Comparison of ENCODE assay signal across 8 cellular contexts in genomic region chr10:79068203-79068561, GRCh38. TPM values are rescaled to one million over a fixed set of nuclear protein-coding genes. Genes with fewer than 3 reads are reported as not detected.
DNase-seq lines count a peak whose midpoint lies in the region; FAIRE-seq and TF ChIP-seq lines count a peak whose summit lies in the region.

No MANE protein-coding gene starts in this region.

- H3K27ac Mint-ChIP-seq in IgD-negative memory B cell = peak overlapping the region in 1 of 3 donors; percentile 70

- peak overlapping the region; percentile 88 to 100 (median 98) for H3K4me2 ChIP-seq in BLaER1 treated with 17β-estradiol and CSF1 and Interleukin-3, amounts not matched to agents 10 nM and 100 nM

- TF ChIP-seq CTCF in foreskin fibroblast (IDR thresholded peaks at IDR 0.05; ENCODE audit: low read depth, low read length) = no peak

- 2 to 7% (median 4%) methylated on average over 14 to 17 of the region's 17 CpGs for WGBS in small intestine, 3 donors

- H3K36me3 Mint-ChIP-seq in IgD-negative memory B cell = no peaks in the 10 kb centered on the region

- H3K4me1 ChIP-seq in BLaER1 treated with 17β-estradiol and CSF1 and Interleukin-3, amounts not matched to agents 10 nM and 100 nM = peaks cover 33 to 60% (median 47%) of the 10 kb centered on the region in 10 experiments
- H3K4me1 ChIP-seq in small intestine (ENCODE audit: control insufficient read depth in 2 of 2, insufficient read depth in 1 of 2, low read depth in 1 of 2, low read length in 1 of 2) = peaks cover 11% of the 10 kb centered on the region in 2 donors

- no peaks in the 10 kb centered on the region for H3K9me3 Mint-ChIP-seq in IgD-negative memory B cell

- peak overlapping the region; percentile 60 to 97 (median 95); a peak in 17 of 22 replicates for H3K9ac ChIP-seq in BLaER1 treated with 17β-estradiol and CSF1 and Interleukin-3, amounts not matched to agents 10 nM and 100 nM

- H3K27me3 Mint-ChIP-seq in IgD-negative memory B cell = peaks cover 24% of the 10 kb centered on the region

- H3K27ac ChIP-seq in BLaER1 treated with 17β-estradiol and CSF1 and Interleukin-3, amounts not matched to agents 10 nM and 100 nM = peak overlapping the region in 6 of 11 experiments; percentile 17 to 91 (median 36); a peak in 7 of 22 replicates
- peak overlapping the region; percentile 21 to 70 for H3K27ac ChIP-seq in small intestine (ENCODE audit: low read depth in 1 of 2, low read length in 1 of 2)

- H3K27me3 ChIP-seq in BLaER1 treated with 17β-estradiol and CSF1 and Interleukin-3, amounts not matched to agents 10 nM and 100 nM = peaks cover 0 to 6% (median 0%) of the 10 kb centered on the region in 11 experiments; a peak in 7 of 22 replicates
- H3K27me3 ChIP-seq in small intestine (ENCODE audit: control insufficient read depth in 2 of 2, insufficient read depth in 2 of 2, low read length in 2 of 2) = no peaks in the 10 kb centered on the region

- H3K36me3 ChIP-seq in BLaER1 treated with 17β-estradiol and CSF1 and Interleukin-3, amounts not matched to agents 10 nM and 100 nM = no peaks in the 10 kb centered on the region
- H3K36me3 ChIP-seq in small intestine (ENCODE audit: control insufficient read depth in 2 of 2, insufficient read depth in 2 of 2, low read length in 2 of 2) = no peaks in the 10 kb centered on the region

- H3K4me1 Mint-ChIP-seq in IgD-negative memory B cell = peaks cover 5 to 10% (median 7%) of the 10 kb centered on the region in 3 donors

- peak overlapping the region; percentile 75 to 100 (median 98) for H3K4me3 ChIP-seq in BLaER1 treated with 17β-estradiol and CSF1 and Interleukin-3, amounts not matched to agents 10 nM and 100 nM
- H3K4me3 ChIP-seq in foreskin fibroblast (ENCODE audit: low read depth in 1 of 2, low read length in 2 of 2) = peak overlapping the region; percentile 81 to 99
- H3K4me3 ChIP-seq in small intestine (ENCODE audit: low read depth in 1 of 2, low read length in 2 of 2) = peak overlapping the region; percentile 48 to 79

- H3K4me3 Mint-ChIP-seq in IgD-negative memory B cell = peak overlapping the region; percentile 74 to 94 (median 86)

- peaks cover 32 to 43% (median 35%) of the 10 kb centered on the region in 11 experiments for H4K20me1 ChIP-seq in BLaER1 treated with 17β-estradiol and CSF1 and Interleukin-3, amounts not matched to agents 10 nM and 100 nM

- DNase-seq in activated T-cell treated with anti-CD3 and anti-CD28 coated beads for 1 hour (ENCODE audit: low read depth) = peak; percentile 17
- DNase-seq in foreskin fibroblast = peak in 1 of 2 donors; percentile 39
- no peak for DNase-seq in small intestine
- no peak for DNase-seq in NCI-H82 treated with DMSO at 0.1 percent for 48 hours (lab: John Stamatoyannopoulos, UW; ENCODE audit: unreplicated experiment)
- no peak for DNase-seq in dermis blood vessel endothelial cell
- DNase-seq in NK-92 treated with Interleukin-12 subunit alpha and Interleukin-12 subunit beta, amount 100 ng/mL, for 24 hours (lab: John Stamatoyannopoulos, UW) = no peak

- H3K9me3 ChIP-seq in BLaER1 treated with 17β-estradiol and CSF1 and Interleukin-3, amounts not matched to agents 10 nM and 100 nM (replicated peaks in 1 of 11) = no peaks in the 10 kb centered on the region
- no peaks in the 10 kb centered on the region for H3K9me3 ChIP-seq in small intestine (ENCODE audit: control insufficient read depth, low read depth)

- FAIRE-seq in small intestine (lab: Jason Lieb, UNC) = no peak

RNA-seq across cellular contexts. Expression of gene ZMIZ1, which starts 0.6 kb away (rescaled TPM):
- polyA plus RNA-seq in IgD-negative memory B cell = 4.6 TPM
- 10 to 100 TPM; 15.1 to 23.0 (median 16.8) TPM for polyA plus RNA-seq in small intestine
- total RNA-seq in dermis blood vessel endothelial cell = 18.2 and 32.1 TPM in 2 replicates
